In genomic region chr3:32817561-32818430, GRCh38 we compare ENCODE assay signal across 1 cellular context.
TF ChIP-seq lines count a peak whose summit lies in the region.

TRIM71 (plus strand) TSS chr3:32817997; CDS start chr3:32818081, 84 bp downstream.

TF ChIP-seq in HepG2, 621 proteins besides CTCF, POLR2A, EP300 and RAD21 (continued from another document and continues in another):
- TF ChIP-seq ZFX (CRISPR knock-in tag; IDR thresholded peaks at IDR 0.05; ENCODE audit: low read depth) (peak; percentile 26; the same call in 1 of the 2 replicates), E2F1 (CRISPR knock-in tag; IDR thresholded peaks at IDR 0.05) (no peak), MLLT10 (CRISPR knock-in tag; IDR thresholded peaks at IDR 0.05) (peak; percentile 66; the same call in 1 of the 2 replicates), SALL2 (CRISPR knock-in tag; IDR thresholded peaks at IDR 0.05) (0 out of 2 replicates have a peak, but pooled peaks have one; percentile 9), TBX2 (CRISPR knock-in tag; IDR thresholded peaks at IDR 0.05; ENCODE audit: borderline replicate concordance) (0 out of 2 replicates have a peak, but pooled peaks have one; percentile 34), EEA1 (CRISPR knock-in tag; IDR thresholded peaks at IDR 0.05; ENCODE audit: borderline replicate concordance) (no peak), ZNF235 (CRISPR knock-in tag; IDR thresholded peaks at IDR 0.05; ENCODE audit: borderline replicate concordance) (no peak), SMARCE1 (IDR thresholded peaks at IDR 0.05; ENCODE audit: borderline replicate concordance) (no peak), PTBP1 (IDR thresholded peaks at IDR 0.05; ENCODE audit: low read depth, low read length, poor library complexity, severe bottlenecking) (peak; percentile 30), RFXANK (CRISPR knock-in tag; IDR thresholded peaks at IDR 0.05) (no peak), POLR2G (IDR thresholded peaks at IDR 0.05; ENCODE audit: low read depth, low read length) (peak; percentile 75; the same call in 1 of the 2 replicates), JDP2 (CRISPR knock-in tag; IDR thresholded peaks at IDR 0.05; ENCODE audit: borderline replicate concordance) (no peak), MXD1 (CRISPR knock-in tag; IDR thresholded peaks at IDR 0.05) (no peak), POLR2AphosphoS5 (IDR thresholded peaks at IDR 0.05; ENCODE audit: low read depth, low read length) (peak; percentile 50; the same call in 1 of the 2 replicates), ZC3H4 (CRISPR knock-in tag; IDR thresholded peaks at IDR 0.05; ENCODE audit: borderline replicate concordance) (0 out of 2 replicates have a peak, but pooled peaks have one; percentile 48), PATZ1 (CRISPR knock-in tag; IDR thresholded peaks at IDR 0.05) (0 out of 2 replicates have a peak, but pooled peaks have one; percentile 12), ZNF646 (CRISPR knock-in tag; IDR thresholded peaks at IDR 0.05) (no peak), TAF1 (CRISPR knock-in tag; IDR thresholded peaks at IDR 0.05) (peak; percentile 61), AFF4 (CRISPR knock-in tag; IDR thresholded peaks at IDR 0.05) (peak; percentile 93; the same call in 1 of the 2 replicates), KMT2A (CRISPR knock-in tag; IDR thresholded peaks at IDR 0.05) (peak; percentile 46), SOX6 (IDR thresholded peaks at IDR 0.05) (no peak), SOX6 (CRISPR knock-in tag; IDR thresholded peaks at IDR 0.05) (no peak), ZNF629 (CRISPR knock-in tag; conservative IDR thresholded peaks at IDR 0.05) (no peak), NONO (IDR thresholded peaks at IDR 0.05) (no peak), NONO (CRISPR knock-in tag; conservative IDR thresholded peaks at IDR 0.05) (0 out of 2 replicates have a peak, but pooled peaks have one; percentile 26), ZNF282 (IDR thresholded peaks at IDR 0.05; ENCODE audit: partially characterized antibody) (no peak), ELF3 (CRISPR knock-in tag; IDR thresholded peaks at IDR 0.05) (no peak), HDAC6 (IDR thresholded peaks at IDR 0.05; ENCODE audit: low read depth, low read length) (0 out of 2 replicates have a peak, but pooled peaks have one; percentile 39), HNRNPL (IDR thresholded peaks at IDR 0.05; ENCODE audit: low read depth, low read length) (peak; percentile 54; the same call in 1 of the 2 replicates), MYPOP (CRISPR knock-in tag; IDR thresholded peaks at IDR 0.05) (no peak), ZNF503 (CRISPR knock-in tag; IDR thresholded peaks at IDR 0.05) (0 out of 2 replicates have a peak, but pooled peaks have one; percentile 11), ZNF703 (CRISPR knock-in tag; IDR thresholded peaks at IDR 0.05; ENCODE audit: borderline replicate concordance) (no peak), GABPB1 (CRISPR knock-in tag; IDR thresholded peaks at IDR 0.05) (0 out of 2 replicates have a peak, but pooled peaks have one; percentile 32), NFE2L2 (IDR thresholded peaks at IDR 0.05; ENCODE audit: low read length) (no peak), DMAP1 (CRISPR knock-in tag; IDR thresholded peaks at IDR 0.05) (no peak), ZNF670 (CRISPR knock-in tag; IDR thresholded peaks at IDR 0.05; ENCODE audit: borderline replicate concordance) (no peak), MTF1 (CRISPR knock-in tag; IDR thresholded peaks at IDR 0.05) (no peak), ZNF44 (CRISPR knock-in tag; IDR thresholded peaks at IDR 0.05) (no peak), ATF7-NPFF (CRISPR knock-in tag; IDR thresholded peaks at IDR 0.05; ENCODE audit: low read depth) (no peak), ZNF891 (CRISPR knock-in tag; IDR thresholded peaks at IDR 0.05) (no peak), ZMYM3 (CRISPR knock-in tag; IDR thresholded peaks at IDR 0.05) (no peak), UBTF (CRISPR knock-in tag; IDR thresholded peaks at IDR 0.05) (0 out of 2 replicates have a peak, but pooled peaks have one; percentile 6), ELF4 (CRISPR knock-in tag; IDR thresholded peaks at IDR 0.05; ENCODE audit: borderline replicate concordance) (no peak)
